In genomic region chr7:73842248-73842895, GRCh38 we compare ENCODE assay signal across 8 cellular contexts. TPM values are rescaled to one million over a fixed set of nuclear protein-coding genes. Genes with fewer than 3 reads are reported as not detected.
DNase-seq lines count a peak whose midpoint lies in the region; ATAC-seq and TF ChIP-seq lines count a peak whose summit lies in the region.

METTL27 (minus strand) TSS chr7:73842516; CDS start chr7:73842140, 376 bp downstream.

- H3K9ac ChIP-seq in PC-3 (ENCODE audit: low read length), result peak within 1 kb of the TSS; percentile 83

- no peaks in the 10 kb centered on the region for H3K27me3 ChIP-seq in PC-3 (ENCODE audit: low read length)

- no TSS peak for BruUV-seq in PC-3 (replicated peaks; lab: Mats Ljungman, UMichigan)

- peak within 1 kb of the TSS; percentile 83 for H3K27ac Mint-ChIP-seq in activated T-cell treated with anti-CD3 and anti-CD28 coated beads, Interleukin-2, amount 50 U/mL, for 24 hours

- ATAC-seq in GM21576 (IDR thresholded peaks at IDR 0.05; ENCODE audit: unreplicated experiment), result peak; percentile 91
- ATAC-seq in PC-3, result peak; percentile 94
- peak; percentile 88 for ATAC-seq in esophagus mucosa

- H4K20me1 ChIP-seq in PC-3 (ENCODE audit: low read length), result no peaks in the 10 kb centered on the region

- no peaks in the 10 kb centered on the region for H3K9me2 ChIP-seq in PC-3 (replicated peaks; ENCODE audit: low read length)

- H3K79me2 ChIP-seq in PC-3 (ENCODE audit: low read length), result 0 out of 2 replicates have a peak, but pooled peaks cover 7% of the 10 kb centered on the region

- peak; percentile 88 for DNase-seq in DMS153 (lab: John Stamatoyannopoulos, UW)
- DNase-seq in PC-3, result peak; percentile 91
- peak; percentile 92 for DNase-seq in activated T-cell treated with anti-CD3 and anti-CD28 coated beads, Interleukin-2, amount 50 U/mL, for 24 hours
- DNase-seq in myocyte (ENCODE audit: low read depth), result peak; percentile 95
- DNase-seq in stimulated activated CD8-positive, alpha-beta memory T cell treated with anti-CD3 and anti-CD28 coated beads, Interleukin-7, amount 100 ng/mL, for 4 hours (ENCODE audit: low read depth in 2 of 2), result peak; percentile 79 to 85

- no peak for TF ChIP-seq CTCF in PC-3 (conservative IDR thresholded peaks at IDR 0.05; ENCODE audit: low read depth, low read length)

- POLR2A ChIA-PET in PC-3 (lab: Charles Lee; ENCODE audit: unreplicated experiment), result interaction anchor here (0.5 to 1.4 kb wide), 11 partner anchors 8 to 761 kb away, joined by 3 to 64 read pairs (median 4); partner anchors contain the start of gene CLDN4

- H3K4me2 ChIP-seq in PC-3 (ENCODE audit: low read length), result peak within 1 kb of the TSS; percentile 100

- no peak for TF ChIP-seq EP300 in Ishikawa (IDR thresholded peaks at IDR 0.05; ENCODE audit: borderline replicate concordance)

- peaks cover 14% of the 10 kb centered on the region for H3K4me1 Mint-ChIP-seq in activated T-cell treated with anti-CD3 and anti-CD28 coated beads, Interleukin-2, amount 50 U/mL, for 24 hours (ENCODE audit: low read depth)

- intact Hi-C loops in PC-3 (cut with micrococcal nuclease), result no loop called here

- H3K9me3 Mint-ChIP-seq in activated T-cell treated with anti-CD3 and anti-CD28 coated beads, Interleukin-2, amount 50 U/mL, for 24 hours, result no peaks in the 10 kb centered on the region

- H3F3A ChIP-seq in PC-3 (ENCODE audit: low read length, unreplicated experiment), result no peaks in the 10 kb centered on the region

- H3K27me3 Mint-ChIP-seq in activated T-cell treated with anti-CD3 and anti-CD28 coated beads, Interleukin-2, amount 50 U/mL, for 24 hours, result no peaks in the 10 kb centered on the region

- no peaks in the 10 kb centered on the region for H3K9me3 ChIP-seq in PC-3 (ENCODE audit: low read length)

- H3K4me3 Mint-ChIP-seq in activated T-cell treated with anti-CD3 and anti-CD28 coated beads, Interleukin-2, amount 50 U/mL, for 24 hours, result peak within 1 kb of the TSS; percentile 80

- peak within 1 kb of the TSS; percentile 96 for H2AFZ ChIP-seq in PC-3 (ENCODE audit: low read length)

- H3K36me3 Mint-ChIP-seq in activated T-cell treated with anti-CD3 and anti-CD28 coated beads, Interleukin-2, amount 50 U/mL, for 24 hours (ENCODE audit: low read depth), result no peaks in the 10 kb centered on the region

- CTCF ChIA-PET in PC-3 (lab: Charles Lee), result interaction anchor here (0.5 to 1.0 kb wide), 8 partner anchors 8 to 230 kb away, joined by 3 to 13 read pairs (median 4); no protein-coding TSS in a partner anchor

- H3K27ac ChIP-seq in PC-3 (ENCODE audit: low read length), result 0 out of 2 replicates have a peak within 1 kb of the TSS, but pooled peaks have one; percentile 13

- no peaks in the 10 kb centered on the region for H3K36me3 ChIP-seq in PC-3 (ENCODE audit: low read depth, low read length)

- no peak for TF ChIP-seq RAD21 in Ishikawa (IDR thresholded peaks at IDR 0.05; ENCODE audit: low read depth)

- peak within 1 kb of the TSS; percentile 92 for H3K4me3 ChIP-seq in PC-3 (ENCODE audit: low read length)

- peaks cover 13% of the 10 kb centered on the region; the same call in 1 of the 2 replicates for H3K4me1 ChIP-seq in PC-3 (ENCODE audit: insufficient read depth, low read length)

TF ChIP-seq in Ishikawa, 13 proteins besides CTCF, POLR2A, EP300 and RAD21:
- no peak for TF ChIP-seq FOXM1 (IDR thresholded peaks at IDR 0.05; ENCODE audit: borderline replicate concordance, low read depth)
- peak; percentile 31; the same call in 1 of the 2 replicates for TF ChIP-seq TAF1 (IDR thresholded peaks at IDR 0.05; ENCODE audit: low read depth)
- TF ChIP-seq NFIC (IDR thresholded peaks at IDR 0.05), result no peak
- TF ChIP-seq, protein P1, sequence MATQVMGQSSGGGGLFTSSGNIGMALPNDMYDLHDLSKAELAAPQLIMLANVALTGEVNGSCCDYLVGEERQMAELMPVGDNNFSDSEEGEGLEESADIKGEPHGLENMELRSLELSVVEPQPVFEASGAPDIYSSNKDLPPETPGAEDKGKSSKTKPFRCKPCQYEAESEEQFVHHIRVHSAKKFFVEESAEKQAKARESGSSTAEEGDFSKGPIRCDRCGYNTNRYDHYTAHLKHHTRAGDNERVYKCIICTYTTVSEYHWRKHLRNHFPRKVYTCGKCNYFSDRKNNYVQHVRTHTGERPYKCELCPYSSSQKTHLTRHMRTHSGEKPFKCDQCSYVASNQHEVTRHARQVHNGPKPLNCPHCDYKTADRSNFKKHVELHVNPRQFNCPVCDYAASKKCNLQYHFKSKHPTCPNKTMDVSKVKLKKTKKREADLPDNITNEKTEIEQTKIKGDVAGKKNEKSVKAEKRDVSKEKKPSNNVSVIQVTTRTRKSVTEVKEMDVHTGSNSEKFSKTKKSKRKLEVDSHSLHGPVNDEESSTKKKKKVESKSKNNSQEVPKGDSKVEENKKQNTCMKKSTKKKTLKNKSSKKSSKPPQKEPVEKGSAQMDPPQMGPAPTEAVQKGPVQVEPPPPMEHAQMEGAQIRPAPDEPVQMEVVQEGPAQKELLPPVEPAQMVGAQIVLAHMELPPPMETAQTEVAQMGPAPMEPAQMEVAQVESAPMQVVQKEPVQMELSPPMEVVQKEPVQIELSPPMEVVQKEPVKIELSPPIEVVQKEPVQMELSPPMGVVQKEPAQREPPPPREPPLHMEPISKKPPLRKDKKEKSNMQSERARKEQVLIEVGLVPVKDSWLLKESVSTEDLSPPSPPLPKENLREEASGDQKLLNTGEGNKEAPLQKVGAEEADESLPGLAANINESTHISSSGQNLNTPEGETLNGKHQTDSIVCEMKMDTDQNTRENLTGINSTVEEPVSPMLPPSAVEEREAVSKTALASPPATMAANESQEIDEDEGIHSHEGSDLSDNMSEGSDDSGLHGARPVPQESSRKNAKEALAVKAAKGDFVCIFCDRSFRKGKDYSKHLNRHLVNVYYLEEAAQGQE (IDR thresholded peaks at IDR 0.05; ENCODE audit: low read depth), result no peak
- TF ChIP-seq YY1 (IDR thresholded peaks at IDR 0.05; ENCODE audit: low read depth), result no peak
- TF ChIP-seq MAX (IDR thresholded peaks at IDR 0.05), result no peak; the same call in 1 of the 2 replicates
- TF ChIP-seq TCF12 (IDR thresholded peaks at IDR 0.05; ENCODE audit: low read depth), result no peak
- TF ChIP-seq TEAD4 (IDR thresholded peaks at IDR 0.05), result no peak
- TF ChIP-seq EGR1 (IDR thresholded peaks at IDR 0.05), result no peak
- TF ChIP-seq CREB1 (IDR thresholded peaks at IDR 0.05; ENCODE audit: low read depth), result no peak
- no peak for TF ChIP-seq CEBPB (IDR thresholded peaks at IDR 0.05)
- TF ChIP-seq ZBTB7A (IDR thresholded peaks at IDR 0.05; ENCODE audit: low read depth), result peak; percentile 97
- TF ChIP-seq USF1 (IDR thresholded peaks at IDR 0.05), result no peak
TF ChIP-seq in Ishikawa: peak in this region for 2.

RNA-seq across cellular contexts. Expression of gene METTL27, which starts in this region (rescaled TPM):
- total RNA-seq in PC-3 (2014; rRNA removed) (0.35 and 3.3 TPM in 2 replicates), esophagus mucosa (1.9 TPM), myocyte (1.3 and 4.0 TPM in 2 replicates)
- 3.3 TPM for polyA plus RNA-seq in myocyte (2012)

Comparison
In these comparisons a context has a peak if more than half of its experiments do, and no peak if none do; other contexts are left out.
1. Peak in every context shown above with its lines: DNase-seq, ATAC-seq, H3K4me3 ChIP-seq and H3K27ac ChIP-seq.